8 cellular contexts compared by ENCODE assay signal in the genomic region with DNA sequence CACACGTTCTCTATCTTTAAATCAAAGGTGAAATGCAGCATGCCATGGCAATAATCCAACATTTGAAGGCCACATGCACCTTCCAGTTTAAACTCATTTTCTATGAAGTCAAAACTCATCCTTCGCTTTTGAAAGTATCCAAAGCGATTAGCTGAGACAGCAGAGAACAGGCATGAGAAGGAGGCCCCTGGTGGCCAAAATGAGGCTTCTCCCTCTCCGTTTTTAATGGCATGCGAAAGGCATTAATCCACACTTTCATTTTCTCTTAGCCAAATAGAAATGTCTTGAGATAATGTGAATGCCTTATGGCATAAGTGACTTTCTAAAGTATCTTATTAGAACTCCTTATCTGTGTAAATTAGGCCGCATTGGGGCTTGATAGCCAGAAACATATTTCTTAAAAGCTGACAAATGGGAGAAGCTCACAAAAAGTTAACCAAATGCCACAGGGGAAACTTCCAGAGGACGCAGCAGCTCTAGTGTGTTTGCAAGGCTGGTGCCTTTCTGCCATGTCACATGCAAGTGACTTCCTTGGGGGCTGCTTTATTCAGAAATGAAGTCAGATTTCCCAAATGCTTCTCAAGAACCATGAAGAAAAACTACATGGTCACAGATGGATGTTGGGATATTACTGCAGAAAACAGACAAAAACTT.
DNase-seq lines count a peak whose midpoint lies in the region; ATAC-seq and TF ChIP-seq lines count a peak whose summit lies in the region.

No MANE protein-coding gene starts in this region.

- H3K36me3 Mint-ChIP-seq in WTC11 = no peaks in the 10 kb centered on the region

- H3K4me3 Mint-ChIP-seq in WTC11 = no peak overlapping the region

- H3K9me3 Mint-ChIP-seq in WTC11 = no peaks in the 10 kb centered on the region

- H3K27ac ChIP-seq in C4-2B = no peak overlapping the region

- DNase-seq in WTC11 (ENCODE audit: low spot score) = peak; percentile 33
- peak; percentile 48 for DNase-seq in left lobe of liver (ENCODE audit: low spot score)
- DNase-seq in GM19238 (ENCODE audit: insufficient read length, low spot score) = no peak
- no peak for DNase-seq in OCI-M2 (lab: John Stamatoyannopoulos, UW; ENCODE audit: unreplicated experiment)
- DNase-seq in AML-193 (lab: John Stamatoyannopoulos, UW) = no peak

- H3K27me3 Mint-ChIP-seq in WTC11 (ENCODE audit: low read depth) = no peaks in the 10 kb centered on the region

- POLR2A ChIA-PET in WTC11 (lab: Charles Lee) = no interaction called here

- peaks cover 40% of the 10 kb centered on the region for H3K4me1 Mint-ChIP-seq in WTC11

- peak; percentile 61 for ATAC-seq in HG02610 (IDR thresholded peaks at IDR 0.05; ENCODE audit: unreplicated experiment)
- ATAC-seq in WTC11 = peak; percentile 75
- ATAC-seq in left lobe of liver = peak; percentile 98
- no peak for ATAC-seq in HG03108 (IDR thresholded peaks at IDR 0.05; ENCODE audit: unreplicated experiment)

- H3K27ac Mint-ChIP-seq in WTC11 = no peak overlapping the region

- peak; percentile 88 for TF ChIP-seq CTCF in C4-2B (conservative IDR thresholded peaks at IDR 0.05)
- TF ChIP-seq CTCF in WTC11 (IDR thresholded peaks at IDR 0.05) = peak; percentile 49

- CTCF ChIA-PET in WTC11 (lab: Charles Lee) = interaction anchor here (0.9 to 3.0 kb wide), 10 partner anchors 10 to 911 kb away, joined by 3 to 36 read pairs (median 4); no protein-coding TSS in a partner anchor

TF ChIP-seq in WTC11, 78 proteins besides CTCF, POLR2A, EP300 and RAD21:
- TF ChIP-seq ZNF219 (CRISPR knock-in tag; IDR thresholded peaks at IDR 0.05; ENCODE audit: borderline replicate concordance) (no peak), RORB (CRISPR knock-in tag; IDR thresholded peaks at IDR 0.05) (no peak), ZNF671 (CRISPR knock-in tag; IDR thresholded peaks at IDR 0.05) (no peak), ELF4 (CRISPR knock-in tag; IDR thresholded peaks at IDR 0.05; ENCODE audit: low read depth) (no peak), ZNF263 (CRISPR knock-in tag; IDR thresholded peaks at IDR 0.05; ENCODE audit: low read depth) (no peak), SOX15 (CRISPR knock-in tag; IDR thresholded peaks at IDR 0.05) (no peak), JAZF1 (CRISPR knock-in tag; IDR thresholded peaks at IDR 0.05) (no peak), ZNF423 (CRISPR knock-in tag; IDR thresholded peaks at IDR 0.05) (no peak)
- TF ChIP-seq, protein P1, sequence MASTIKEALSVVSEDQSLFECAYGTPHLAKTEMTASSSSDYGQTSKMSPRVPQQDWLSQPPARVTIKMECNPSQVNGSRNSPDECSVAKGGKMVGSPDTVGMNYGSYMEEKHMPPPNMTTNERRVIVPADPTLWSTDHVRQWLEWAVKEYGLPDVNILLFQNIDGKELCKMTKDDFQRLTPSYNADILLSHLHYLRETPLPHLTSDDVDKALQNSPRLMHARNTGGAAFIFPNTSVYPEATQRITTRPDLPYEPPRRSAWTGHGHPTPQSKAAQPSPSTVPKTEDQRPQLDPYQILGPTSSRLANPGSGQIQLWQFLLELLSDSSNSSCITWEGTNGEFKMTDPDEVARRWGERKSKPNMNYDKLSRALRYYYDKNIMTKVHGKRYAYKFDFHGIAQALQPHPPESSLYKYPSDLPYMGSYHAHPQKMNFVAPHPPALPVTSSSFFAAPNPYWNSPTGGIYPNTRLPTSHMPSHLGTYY (CRISPR knock-in tag; IDR thresholded peaks at IDR 0.05) = no peak
- TF ChIP-seq, protein P2, sequence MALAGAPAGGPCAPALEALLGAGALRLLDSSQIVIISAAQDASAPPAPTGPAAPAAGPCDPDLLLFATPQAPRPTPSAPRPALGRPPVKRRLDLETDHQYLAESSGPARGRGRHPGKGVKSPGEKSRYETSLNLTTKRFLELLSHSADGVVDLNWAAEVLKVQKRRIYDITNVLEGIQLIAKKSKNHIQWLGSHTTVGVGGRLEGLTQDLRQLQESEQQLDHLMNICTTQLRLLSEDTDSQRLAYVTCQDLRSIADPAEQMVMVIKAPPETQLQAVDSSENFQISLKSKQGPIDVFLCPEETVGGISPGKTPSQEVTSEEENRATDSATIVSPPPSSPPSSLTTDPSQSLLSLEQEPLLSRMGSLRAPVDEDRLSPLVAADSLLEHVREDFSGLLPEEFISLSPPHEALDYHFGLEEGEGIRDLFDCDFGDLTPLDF (CRISPR knock-in tag; IDR thresholded peaks at IDR 0.05) = no peak
- TF ChIP-seq, protein P3, sequence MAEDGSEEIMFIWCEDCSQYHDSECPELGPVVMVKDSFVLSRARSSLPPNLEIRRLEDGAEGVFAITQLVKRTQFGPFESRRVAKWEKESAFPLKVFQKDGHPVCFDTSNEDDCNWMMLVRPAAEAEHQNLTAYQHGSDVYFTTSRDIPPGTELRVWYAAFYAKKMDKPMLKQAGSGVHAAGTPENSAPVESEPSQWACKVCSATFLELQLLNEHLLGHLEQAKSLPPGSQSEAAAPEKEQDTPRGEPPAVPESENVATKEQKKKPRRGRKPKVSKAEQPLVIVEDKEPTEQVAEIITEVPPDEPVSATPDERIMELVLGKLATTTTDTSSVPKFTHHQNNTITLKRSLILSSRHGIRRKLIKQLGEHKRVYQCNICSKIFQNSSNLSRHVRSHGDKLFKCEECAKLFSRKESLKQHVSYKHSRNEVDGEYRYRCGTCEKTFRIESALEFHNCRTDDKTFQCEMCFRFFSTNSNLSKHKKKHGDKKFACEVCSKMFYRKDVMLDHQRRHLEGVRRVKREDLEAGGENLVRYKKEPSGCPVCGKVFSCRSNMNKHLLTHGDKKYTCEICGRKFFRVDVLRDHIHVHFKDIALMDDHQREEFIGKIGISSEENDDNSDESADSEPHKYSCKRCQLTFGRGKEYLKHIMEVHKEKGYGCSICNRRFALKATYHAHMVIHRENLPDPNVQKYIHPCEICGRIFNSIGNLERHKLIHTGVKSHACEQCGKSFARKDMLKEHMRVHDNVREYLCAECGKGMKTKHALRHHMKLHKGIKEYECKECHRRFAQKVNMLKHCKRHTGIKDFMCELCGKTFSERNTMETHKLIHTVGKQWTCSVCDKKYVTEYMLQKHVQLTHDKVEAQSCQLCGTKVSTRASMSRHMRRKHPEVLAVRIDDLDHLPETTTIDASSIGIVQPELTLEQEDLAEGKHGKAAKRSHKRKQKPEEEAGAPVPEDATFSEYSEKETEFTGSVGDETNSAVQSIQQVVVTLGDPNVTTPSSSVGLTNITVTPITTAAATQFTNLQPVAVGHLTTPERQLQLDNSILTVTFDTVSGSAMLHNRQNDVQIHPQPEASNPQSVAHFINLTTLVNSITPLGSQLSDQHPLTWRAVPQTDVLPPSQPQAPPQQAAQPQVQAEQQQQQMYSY (CRISPR knock-in tag; IDR thresholded peaks at IDR 0.05) = no peak
- TF ChIP-seq, protein P4, sequence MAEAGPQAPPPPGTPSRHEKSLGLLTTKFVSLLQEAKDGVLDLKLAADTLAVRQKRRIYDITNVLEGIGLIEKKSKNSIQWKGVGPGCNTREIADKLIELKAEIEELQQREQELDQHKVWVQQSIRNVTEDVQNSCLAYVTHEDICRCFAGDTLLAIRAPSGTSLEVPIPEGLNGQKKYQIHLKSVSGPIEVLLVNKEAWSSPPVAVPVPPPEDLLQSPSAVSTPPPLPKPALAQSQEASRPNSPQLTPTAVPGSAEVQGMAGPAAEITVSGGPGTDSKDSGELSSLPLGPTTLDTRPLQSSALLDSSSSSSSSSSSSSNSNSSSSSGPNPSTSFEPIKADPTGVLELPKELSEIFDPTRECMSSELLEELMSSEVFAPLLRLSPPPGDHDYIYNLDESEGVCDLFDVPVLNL (CRISPR knock-in tag; IDR thresholded peaks at IDR 0.05; ENCODE audit: borderline replicate concordance, low read depth) = no peak
- TF ChIP-seq, protein P5, sequence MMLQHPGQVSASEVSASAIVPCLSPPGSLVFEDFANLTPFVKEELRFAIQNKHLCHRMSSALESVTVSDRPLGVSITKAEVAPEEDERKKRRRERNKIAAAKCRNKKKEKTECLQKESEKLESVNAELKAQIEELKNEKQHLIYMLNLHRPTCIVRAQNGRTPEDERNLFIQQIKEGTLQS (CRISPR knock-in tag; conservative IDR thresholded peaks at IDR 0.05) = no peak
- TF ChIP-seq, protein P6, sequence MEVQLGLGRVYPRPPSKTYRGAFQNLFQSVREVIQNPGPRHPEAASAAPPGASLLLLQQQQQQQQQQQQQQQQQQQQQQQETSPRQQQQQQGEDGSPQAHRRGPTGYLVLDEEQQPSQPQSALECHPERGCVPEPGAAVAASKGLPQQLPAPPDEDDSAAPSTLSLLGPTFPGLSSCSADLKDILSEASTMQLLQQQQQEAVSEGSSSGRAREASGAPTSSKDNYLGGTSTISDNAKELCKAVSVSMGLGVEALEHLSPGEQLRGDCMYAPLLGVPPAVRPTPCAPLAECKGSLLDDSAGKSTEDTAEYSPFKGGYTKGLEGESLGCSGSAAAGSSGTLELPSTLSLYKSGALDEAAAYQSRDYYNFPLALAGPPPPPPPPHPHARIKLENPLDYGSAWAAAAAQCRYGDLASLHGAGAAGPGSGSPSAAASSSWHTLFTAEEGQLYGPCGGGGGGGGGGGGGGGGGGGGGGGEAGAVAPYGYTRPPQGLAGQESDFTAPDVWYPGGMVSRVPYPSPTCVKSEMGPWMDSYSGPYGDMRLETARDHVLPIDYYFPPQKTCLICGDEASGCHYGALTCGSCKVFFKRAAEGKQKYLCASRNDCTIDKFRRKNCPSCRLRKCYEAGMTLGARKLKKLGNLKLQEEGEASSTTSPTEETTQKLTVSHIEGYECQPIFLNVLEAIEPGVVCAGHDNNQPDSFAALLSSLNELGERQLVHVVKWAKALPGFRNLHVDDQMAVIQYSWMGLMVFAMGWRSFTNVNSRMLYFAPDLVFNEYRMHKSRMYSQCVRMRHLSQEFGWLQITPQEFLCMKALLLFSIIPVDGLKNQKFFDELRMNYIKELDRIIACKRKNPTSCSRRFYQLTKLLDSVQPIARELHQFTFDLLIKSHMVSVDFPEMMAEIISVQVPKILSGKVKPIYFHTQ (CRISPR knock-in tag; IDR thresholded peaks at IDR 0.05) = no peak

Comparison
In these comparisons a context has a peak if more than half of its experiments do, and no peak if none do; other contexts are left out.
1. DNase-seq: peak in WTC11 (single experiment) and left lobe of liver (single experiment); none in GM19238 (single experiment), OCI-M2 (single experiment) and AML-193 (0 of 2).